Comparison of ENCODE assay signal across 3 cellular contexts in genomic region chr4:47434931-47435330, GRCh38.
"Had no signal": no experiment of that assay in that cellular context is flagged by ENCODE, and none has a peak within 500 bp of the region (broad histone marks: within the 10 kb centered on the region; RNA-seq: fewer than 3 reads in every experiment).

No MANE protein-coding gene starts in this region.

- DNase-seq: GDM1, GF-D8 had no signal

- H3K4me3 ChIP-seq: GM12878 had no signal
